13 cellular contexts compared by ENCODE assay signal in genomic region chr9:36590246-36590645, GRCh38. TPM values are rescaled to one million over a fixed set of nuclear protein-coding genes. Genes with fewer than 3 reads are reported as not detected.
DNase-seq lines count a peak whose midpoint lies in the region; ATAC-seq and TF ChIP-seq lines count a peak whose summit lies in the region.
"Had no signal": no experiment of that assay in that cellular context is flagged by ENCODE, and none has a peak within 500 bp of the region (broad histone marks: within the 10 kb centered on the region; RNA-seq: fewer than 3 reads in every experiment).

No MANE protein-coding gene starts in this region.

- WGBS in transverse colon (ENCODE audit: low coverage in 1 of 2), 2 donors = 71% methylated on average over 1 of the region's 1 CpG; no CpG with 5 or more reads in 1 of the 2 donors

- CTCF ChIA-PET in OCI-LY7 (lab: Charles Lee; ENCODE audit: unreplicated experiment) = no interaction called here

- BruUV-seq in OCI-LY7 (replicated peaks; lab: Mats Ljungman, UMichigan) = TSS peak; percentile 27

- H2AFZ ChIP-seq in OCI-LY7 (ENCODE audit: low read length) = no peak overlapping the region

- no peaks in the 10 kb centered on the region for H3K9me3 ChIP-seq in CD4-positive, CD25-positive, alpha-beta regulatory T cell (ENCODE audit: control insufficient read depth in 2 of 2, low read length in 2 of 2)
- H3K9me3 ChIP-seq in OCI-LY7 (ENCODE audit: low read length) = no peaks in the 10 kb centered on the region
- no peaks in the 10 kb centered on the region for H3K9me3 ChIP-seq in transverse colon
- H3K9me3 ChIP-seq: BLaER1 had no signal

- no peaks in the 10 kb centered on the region for H3K9me2 ChIP-seq in OCI-LY7 (ENCODE audit: insufficient read depth, low read length)

- no peaks in the 10 kb centered on the region for H3K9me3 Mint-ChIP-seq in CD4-positive, CD25-positive, alpha-beta regulatory T cell
- H3K9me3 Mint-ChIP-seq in central memory CD8-positive, alpha-beta T cell = no peaks in the 10 kb centered on the region
- H3K9me3 Mint-ChIP-seq: H9 had no signal

- H3K4me1 ChIP-seq in CD4-positive, CD25-positive, alpha-beta regulatory T cell (ENCODE audit: control insufficient read depth, insufficient read depth, low read length, poor library complexity, severe bottlenecking) = no peaks in the 10 kb centered on the region
- H3K4me1 ChIP-seq in OCI-LY7 (ENCODE audit: insufficient read depth, low read length, poor library complexity, severe bottlenecking) (no peaks in the 10 kb centered on the region), transverse colon (no peaks in the 10 kb centered on the region)
- H3K4me1 ChIP-seq: BLaER1 had no signal

- H3K4me3 ChIP-seq in CD4-positive, CD25-positive, alpha-beta regulatory T cell (ENCODE audit: low read depth, low read length) = no peak overlapping the region
- H3K4me3 ChIP-seq in OCI-LY7 (ENCODE audit: low read depth, low read length, poor library complexity, severe bottlenecking) = no peak overlapping the region
- H3K4me3 ChIP-seq in transverse colon = no peak overlapping the region
- H3K4me3 ChIP-seq: BLaER1 had no signal

- no peaks in the 10 kb centered on the region for H3K27me3 ChIP-seq in CD4-positive, CD25-positive, alpha-beta regulatory T cell (ENCODE audit: control insufficient read depth, insufficient read depth, low read length)
- no peaks in the 10 kb centered on the region for H3K27me3 ChIP-seq in transverse colon
- H3K27me3 ChIP-seq: BLaER1 had no signal

- 0 out of 2 replicates have a peak, but pooled peaks cover 2% of the 10 kb centered on the region for H3K79me2 ChIP-seq in OCI-LY7 (ENCODE audit: insufficient read depth, low read depth, low read length)

- no peak for DNase-seq in CD4-positive, CD25-positive, alpha-beta regulatory T cell
- DNase-seq in OCI-LY7 (ENCODE audit: low spot score) (no peak), transverse colon (peak; percentile 27), MV-4-11 (lab: John Stamatoyannopoulos, UW) (no peak)
- no peak for DNase-seq in central memory CD8-positive, alpha-beta T cell (ENCODE audit: low spot score in 2 of 2)
- DNase-seq: Calu3, DMS 273 treated with DMSO at 0.1 percent for 48 hours, GOT3, H9 had no signal

- no peaks in the 10 kb centered on the region for H4K20me1 ChIP-seq in OCI-LY7 (ENCODE audit: insufficient read depth, low read length)
- H4K20me1 ChIP-seq: BLaER1 had no signal

- H3K4me3 Mint-ChIP-seq in CD4-positive, CD25-positive, alpha-beta regulatory T cell = no peak overlapping the region
- H3K4me3 Mint-ChIP-seq in central memory CD8-positive, alpha-beta T cell = no peak overlapping the region
- H3K4me3 Mint-ChIP-seq: H9 had no signal

- H3K27ac ChIP-seq in CD4-positive, CD25-positive, alpha-beta regulatory T cell (ENCODE audit: insufficient read depth, low read length, poor library complexity, severe bottlenecking) = no peak overlapping the region
- no peak overlapping the region for H3K27ac ChIP-seq in OCI-LY7 (ENCODE audit: low read depth, low read length, poor library complexity, severe bottlenecking)
- H3K27ac ChIP-seq in transverse colon = peak overlapping the region in 3 of 4 donors; percentile 10 to 54 (median 50)
- H3K27ac ChIP-seq: BLaER1 had no signal

- H3K36me3 Mint-ChIP-seq in CD4-positive, CD25-positive, alpha-beta regulatory T cell = no peaks in the 10 kb centered on the region
- H3K36me3 Mint-ChIP-seq in central memory CD8-positive, alpha-beta T cell (ENCODE audit: insufficient read depth) = peaks cover 10% of the 10 kb centered on the region

- TF ChIP-seq EP300 in transverse colon (IDR thresholded peaks at IDR 0.05; ENCODE audit: low read depth) = no peak

- in situ Hi-C loops in transverse colon (cut with MboI; ENCODE audit: low pct_ligation_motif_present in 1 of 4, low pct_unique_long_range_greater_than_20kb in 1 of 4, low sequenced_read_pairs in 3 of 4) = no loop called here

- no peak overlapping the region for H3K4me2 ChIP-seq in OCI-LY7 (ENCODE audit: low read length)
- H3K4me2 ChIP-seq: BLaER1 had no signal

- TF ChIP-seq POLR2A in transverse colon (IDR thresholded peaks at IDR 0.05) = no peak

- TF ChIP-seq CTCF in OCI-LY7 (conservative IDR thresholded peaks at IDR 0.05; ENCODE audit: low read length) (no peak), transverse colon (IDR thresholded peaks at IDR 0.05) (no peak)

- no peaks in the 10 kb centered on the region for H3K27me3 Mint-ChIP-seq in CD4-positive, CD25-positive, alpha-beta regulatory T cell
- H3K27me3 Mint-ChIP-seq in central memory CD8-positive, alpha-beta T cell = no peaks in the 10 kb centered on the region

- peak overlapping the region in 2 of 3 donors; percentile 39 to 79 for H3K27ac Mint-ChIP-seq in CD4-positive, CD25-positive, alpha-beta regulatory T cell
- H3K27ac Mint-ChIP-seq in central memory CD8-positive, alpha-beta T cell (ENCODE audit: low read depth) = peak overlapping the region; percentile 22

- peaks cover 0 to 5% (median 0%) of the 10 kb centered on the region in 4 donors for H3K4me1 Mint-ChIP-seq in CD4-positive, CD25-positive, alpha-beta regulatory T cell
- no peaks in the 10 kb centered on the region for H3K4me1 Mint-ChIP-seq in central memory CD8-positive, alpha-beta T cell
- H3K4me1 Mint-ChIP-seq: H9 had no signal

- POLR2A ChIA-PET in OCI-LY7 (lab: Charles Lee) = no interaction called here

- H3K36me3 ChIP-seq in CD4-positive, CD25-positive, alpha-beta regulatory T cell (ENCODE audit: control insufficient read depth, insufficient read depth, low read length) = no peaks in the 10 kb centered on the region
- H3K36me3 ChIP-seq in OCI-LY7 (ENCODE audit: insufficient read depth, low read length) (peaks cover 93% of the 10 kb centered on the region), transverse colon (no peaks in the 10 kb centered on the region)

- intact Hi-C loops in OCI-LY7 (cut with micrococcal nuclease; ENCODE audit: unreplicated experiment) (no loop called here), transverse colon (cut with DNase I; ENCODE audit: low total_unique reads) (no loop called here)

- no peak for ATAC-seq in CD4-positive, CD25-positive, alpha-beta regulatory T cell (ENCODE audit: low read depth in 2 of 2)
- ATAC-seq in central memory CD8-positive, alpha-beta T cell (replicated peaks; ENCODE audit: extremely low read depth, poor library complexity, severe bottlenecking) = no peak
- ATAC-seq in GM19023 (IDR thresholded peaks at IDR 0.05; ENCODE audit: unreplicated experiment) (no peak), GM21576 (IDR thresholded peaks at IDR 0.05; ENCODE audit: unreplicated experiment) (no peak)
- ATAC-seq: HepG2 had no signal

RNA-seq across cellular contexts. Expression of gene MELK, which starts 17.6 kb away (rescaled TPM):
- 1.7 TPM for total RNA-seq in CD4-positive, CD25-positive, alpha-beta regulatory T cell
- 1 to 10 TPM in 3 of 4 donors, under 1 TPM in 1; 0.90 to 5.5 (median 2.4) TPM for polyA plus RNA-seq in CD4-positive, CD25-positive, alpha-beta regulatory T cell
- total RNA-seq in OCI-LY7 (2014; rRNA removed; shearing (Covaris generic)) = 47.9 and 48.9 TPM in 2 replicates
- total RNA-seq in OCI-LY7 (2022) = 58.7 and 63.2 TPM in 2 replicates
- 10 to 100 TPM in 1 of 4 donors, 1 to 10 TPM in 2, under 1 TPM in 1; 0.75 to 11.5 (median 3.0) TPM for total RNA-seq in transverse colon

Comparison
In these comparisons a context has a peak if more than half of its experiments do, and no peak if none do; other contexts are left out.
1. H3K27ac ChIP-seq: peak in transverse colon (3 of 4); none in CD4-positive, CD25-positive, alpha-beta regulatory T cell (single experiment) and OCI-LY7 (single experiment).